8 cellular contexts compared by ENCODE assay signal in genomic region chr10:72694476-72695369, GRCh38. TPM values are rescaled to one million over a fixed set of nuclear protein-coding genes. Genes with fewer than 3 reads are reported as not detected.
DNase-seq lines count a peak whose midpoint lies in the region; ATAC-seq and TF ChIP-seq lines count a peak whose summit lies in the region.

No MANE protein-coding gene starts in this region.

- POLR2A ChIA-PET in activated CD8-positive, alpha-beta T cell treated with anti-CD3 and anti-CD28 coated beads, Interleukin-2, amount 10 ng/mL, durations not matched to agents 7 days and 5 days (lab: Charles Lee), result no interaction called here
- POLR2A ChIA-PET in CD8-positive, alpha-beta T cell (lab: Charles Lee), result no interaction called here
- POLR2A ChIA-PET in CD4-positive, alpha-beta memory T cell (lab: Charles Lee; ENCODE audit: partially characterized antibody), result interaction anchor here (0.9 kb wide), 1 partner anchor 69 kb away, joined by 3 read pairs; the partner anchor contains the start of gene MICU1

- H3K27me3 Mint-ChIP-seq in activated CD8-positive, alpha-beta T cell treated with anti-CD3 and anti-CD28 coated beads, Interleukin-2, amount 10 ng/mL, durations not matched to agents 7 days and 5 days (ENCODE audit: low read depth), result peaks cover 11% of the 10 kb centered on the region
- no peaks in the 10 kb centered on the region for H3K27me3 Mint-ChIP-seq in CD8-positive, alpha-beta T cell (ENCODE audit: low read depth)
- peaks cover 0 to 2% of the 10 kb centered on the region in 2 donors for H3K27me3 Mint-ChIP-seq in CD4-positive, alpha-beta memory T cell

- no peak overlapping the region for H3K27ac Mint-ChIP-seq in activated CD8-positive, alpha-beta T cell treated with anti-CD3 and anti-CD28 coated beads, Interleukin-2, amount 10 ng/mL, durations not matched to agents 7 days and 5 days
- H3K27ac Mint-ChIP-seq in CD8-positive, alpha-beta T cell, result no peak overlapping the region
- H3K27ac Mint-ChIP-seq in CD4-positive, alpha-beta memory T cell, result peak overlapping the region in 1 of 7 donors; percentile 5

- ATAC-seq in activated CD8-positive, alpha-beta T cell treated with anti-CD3 and anti-CD28 coated beads, Interleukin-2, amount 10 ng/mL, durations not matched to agents 7 days and 5 days, result no peak
- ATAC-seq in CD8-positive, alpha-beta T cell, result no peak

- CTCF ChIA-PET in activated CD8-positive, alpha-beta T cell treated with anti-CD3 and anti-CD28 coated beads, Interleukin-2, amount 10 ng/mL, durations not matched to agents 7 days and 5 days (lab: Charles Lee), result interaction anchor here (0.8 to 1.1 kb wide), 3 partner anchors 70 to 139 kb away, joined by 3 to 7 read pairs (median 4); no protein-coding TSS in a partner anchor
- CTCF ChIA-PET in CD8-positive, alpha-beta T cell (lab: Charles Lee), result interaction anchor here (1.2 kb wide), 1 partner anchor 329 kb away, joined by 6 read pairs; no protein-coding TSS in a partner anchor
- CTCF ChIA-PET in CD4-positive, alpha-beta memory T cell (lab: Charles Lee; ENCODE audit: partially characterized antibody), result interaction anchor here (1.4 to 3.2 kb wide), 3 partner anchors 9 to 140 kb away, joined by 3 to 25 read pairs (median 3); no protein-coding TSS in a partner anchor

- intact Hi-C loops in CD8-positive, alpha-beta T cell (cut with DNase I, micrococcal nuclease), result loop anchor here (1.0 to 10.0 kb wide), 10 partner anchors 138 to 922 kb away; partner anchors contain the start of genes ANXA7 (in 1 of the 2), DNAJC9 (in 1 of the 2), ECD (in 1 of the 2) and FAM149B1 (in 1 of the 2)
- intact Hi-C loops in CD4-positive, alpha-beta memory T cell (cut with micrococcal nuclease), result loop anchor here (5.0 kb wide), 1 partner anchor 558 kb away; the partner anchor contains the start of gene MRPS16

- no peak overlapping the region for H3K4me3 ChIP-seq in CD8-positive, alpha-beta T cell (ENCODE audit: low read depth, low read length)
- H3K4me3 ChIP-seq in CD4-positive, alpha-beta memory T cell (ENCODE audit: low read length in 2 of 2), result no peak overlapping the region

- no peak overlapping the region for H3K27ac ChIP-seq in CD8-positive, alpha-beta T cell (ENCODE audit: low read depth, low read length)
- H3K27ac ChIP-seq in CD4-positive, alpha-beta memory T cell (ENCODE audit: low read depth, low read length), result no peak overlapping the region

- no peaks in the 10 kb centered on the region for H3K27me3 ChIP-seq in CD8-positive, alpha-beta T cell (ENCODE audit: insufficient read depth, low read length)
- no peaks in the 10 kb centered on the region for H3K27me3 ChIP-seq in CD4-positive, alpha-beta memory T cell (ENCODE audit: insufficient read depth, low read length)

- no peak overlapping the region for H3K4me3 Mint-ChIP-seq in activated CD8-positive, alpha-beta T cell treated with anti-CD3 and anti-CD28 coated beads, Interleukin-2, amount 10 ng/mL, durations not matched to agents 7 days and 5 days
- no peak overlapping the region for H3K4me3 Mint-ChIP-seq in CD8-positive, alpha-beta T cell
- H3K4me3 Mint-ChIP-seq in CD4-positive, alpha-beta memory T cell, result peak overlapping the region in 2 of 8 donors; percentile 2 to 90

- no peaks in the 10 kb centered on the region for H3K9me3 Mint-ChIP-seq in activated CD8-positive, alpha-beta T cell treated with anti-CD3 and anti-CD28 coated beads, Interleukin-2, amount 10 ng/mL, durations not matched to agents 7 days and 5 days (ENCODE audit: insufficient read depth)
- no peaks in the 10 kb centered on the region for H3K9me3 Mint-ChIP-seq in CD8-positive, alpha-beta T cell
- no peaks in the 10 kb centered on the region for H3K9me3 Mint-ChIP-seq in CD4-positive, alpha-beta memory T cell

- no peak for TF ChIP-seq CTCF in CD8-positive, alpha-beta T cell (IDR thresholded peaks at IDR 0.05)

- no peaks in the 10 kb centered on the region for H3K36me3 Mint-ChIP-seq in activated CD8-positive, alpha-beta T cell treated with anti-CD3 and anti-CD28 coated beads, Interleukin-2, amount 10 ng/mL, durations not matched to agents 7 days and 5 days (ENCODE audit: low read depth)
- peaks cover 2% of the 10 kb centered on the region for H3K36me3 Mint-ChIP-seq in CD8-positive, alpha-beta T cell
- H3K36me3 Mint-ChIP-seq in CD4-positive, alpha-beta memory T cell, result peaks cover 0 to 2% of the 10 kb centered on the region in 2 donors

- peaks cover 18% of the 10 kb centered on the region for H3K4me1 ChIP-seq in CD8-positive, alpha-beta T cell (ENCODE audit: insufficient read depth, low read length)
- H3K4me1 ChIP-seq in CD4-positive, alpha-beta memory T cell (ENCODE audit: insufficient read depth, low read length), result peaks cover 25% of the 10 kb centered on the region

- DNase-seq in DMS 273 (lab: John Stamatoyannopoulos, UW; ENCODE audit: unreplicated experiment), result peak; percentile 54
- no peak for DNase-seq in DMS 273 treated with DMSO at 0.1 percent for 48 hours (lab: John Stamatoyannopoulos, UW)
- DNase-seq in LHCN-M2 (ENCODE audit: low read depth), result peak; percentile 53
- peak; percentile 56 for DNase-seq in astrocyte of the hippocampus (ENCODE audit: low read depth, low spot score)
- DNase-seq in midbrain (lab: John Stamatoyannopoulos, UW), result peak; percentile 13
- DNase-seq in activated CD8-positive, alpha-beta T cell treated with anti-CD3 and anti-CD28 coated beads, Interleukin-2, amount 10 ng/mL, durations not matched to agents 7 days and 5 days, result no peak
- no peak for DNase-seq in CD8-positive, alpha-beta T cell
- DNase-seq in CD4-positive, alpha-beta memory T cell, result no peak

- peaks cover 28% of the 10 kb centered on the region for H3K4me1 Mint-ChIP-seq in activated CD8-positive, alpha-beta T cell treated with anti-CD3 and anti-CD28 coated beads, Interleukin-2, amount 10 ng/mL, durations not matched to agents 7 days and 5 days (ENCODE audit: low read depth)
- H3K4me1 Mint-ChIP-seq in CD8-positive, alpha-beta T cell (ENCODE audit: low read depth), result peaks cover 33% of the 10 kb centered on the region
- peaks cover 27 to 41% (median 32%) of the 10 kb centered on the region in 4 donors for H3K4me1 Mint-ChIP-seq in CD4-positive, alpha-beta memory T cell

- H3K36me3 ChIP-seq in CD8-positive, alpha-beta T cell (ENCODE audit: insufficient read depth, low read length), result no peaks in the 10 kb centered on the region
- no peaks in the 10 kb centered on the region for H3K36me3 ChIP-seq in CD4-positive, alpha-beta memory T cell (ENCODE audit: insufficient read depth, low read length)

- no peaks in the 10 kb centered on the region for H3K9me3 ChIP-seq in CD8-positive, alpha-beta T cell (ENCODE audit: low read length)
- no peaks in the 10 kb centered on the region for H3K9me3 ChIP-seq in CD4-positive, alpha-beta memory T cell (ENCODE audit: control insufficient read depth in 1 of 2, low read length in 2 of 2)

RNA-seq across cellular contexts. Expression of gene MCU, which starts 2.8 kb away (rescaled TPM):
- total RNA-seq in LHCN-M2 (2014; rRNA removed), result 29.0 and 37.1 TPM in 2 replicates
- polyA plus RNA-seq in LHCN-M2 (2012), result 16.0 TPM
- total RNA-seq in activated CD8-positive, alpha-beta T cell treated with anti-CD3 and anti-CD28 coated beads, Interleukin-2, amount 10 ng/mL, durations not matched to agents 7 days and 5 days, result 10 to 100 TPM; 11.3 to 11.6 TPM
- 1 to 10 TPM; 6.7 to 7.2 TPM for total RNA-seq in CD8-positive, alpha-beta T cell
- 10 to 100 TPM; 12.1 to 16.4 TPM for total RNA-seq in CD4-positive, alpha-beta memory T cell
- polyA plus RNA-seq in CD4-positive, alpha-beta memory T cell, result 10 to 100 TPM in 1 of 2 donors, 1 to 10 TPM in 1; 8.8 to 11.1 TPM

Comparison
In these comparisons a context has a peak if more than half of its experiments do, and no peak if none do; other contexts are left out.
1. DNase-seq: peak in DMS 273 (single experiment), LHCN-M2 (single experiment), astrocyte of the hippocampus (single experiment) and midbrain (single experiment); none in DMS 273 treated with DMSO at 0.1 percent for 48 hours (single experiment), activated CD8-positive, alpha-beta T cell treated with anti-CD3 and anti-CD28 coated beads, Interleukin-2, amount 10 ng/mL, durations not matched to agents 7 days and 5 days (single experiment), CD8-positive, alpha-beta T cell (0 of 7) and CD4-positive, alpha-beta memory T cell (0 of 5).